8 cellular contexts compared by ENCODE assay signal in the genomic region with DNA sequence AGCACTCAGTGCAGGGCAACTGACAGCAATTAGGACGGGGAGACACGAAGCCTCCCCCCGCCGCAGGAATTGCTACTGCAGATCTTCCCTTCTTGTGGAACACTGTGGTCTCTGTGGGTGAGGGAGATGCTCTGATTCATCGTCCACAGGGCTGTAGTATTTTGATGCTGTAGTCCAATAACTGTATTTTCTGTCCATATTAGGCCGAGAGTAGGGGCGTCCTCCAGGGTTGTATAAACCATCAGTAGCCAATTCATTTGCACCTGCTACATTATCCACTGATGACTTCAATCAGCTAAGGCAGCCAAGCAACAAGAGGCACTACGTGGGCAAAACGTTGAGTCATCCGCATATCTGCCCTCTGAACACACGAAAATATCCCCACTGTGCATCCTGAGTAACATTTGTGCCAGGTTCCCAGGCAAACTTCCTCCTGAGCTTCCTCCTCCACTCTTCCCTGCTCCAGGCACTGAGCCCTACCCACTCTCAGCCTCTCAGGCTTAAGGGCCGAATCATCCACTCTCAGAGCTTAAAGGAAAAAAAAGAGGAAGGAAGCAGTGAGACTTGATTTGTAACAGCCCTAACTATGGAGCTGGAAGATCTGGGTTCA.
DNase-seq lines count a peak whose midpoint lies in the region; ATAC-seq lines count a peak whose summit lies in the region.

No MANE protein-coding gene starts in this region.

- H3K27me3 Mint-ChIP-seq in activated naive CD8-positive, alpha-beta T cell, result no peaks in the 10 kb centered on the region

- no peaks in the 10 kb centered on the region for H3K36me3 Mint-ChIP-seq in activated naive CD8-positive, alpha-beta T cell

- peak; percentile 70 for DNase-seq in AG08395 (ENCODE audit: low spot score)
- peak; percentile 93 for DNase-seq in HS-27A (ENCODE audit: low read depth)
- DNase-seq in kidney tubule cell (ENCODE audit: low spot score), result peak; percentile 99
- no peak for DNase-seq in activated CD4-positive, alpha-beta T cell treated with anti-CD3 and anti-CD28 coated beads for 1 hour
- DNase-seq in NCI-H2081 (lab: John Stamatoyannopoulos, UW), result no peak

- no peaks in the 10 kb centered on the region for H3K9me3 Mint-ChIP-seq in activated naive CD8-positive, alpha-beta T cell (ENCODE audit: low read depth)

- ATAC-seq in GM21390 (IDR thresholded peaks at IDR 0.05; ENCODE audit: unreplicated experiment) (no peak), HG03520 (IDR thresholded peaks at IDR 0.05; ENCODE audit: unreplicated experiment) (no peak)

- peaks cover 27% of the 10 kb centered on the region for H3K4me1 Mint-ChIP-seq in activated naive CD8-positive, alpha-beta T cell (ENCODE audit: low read depth)

- peak overlapping the region; percentile 29 for H3K27ac Mint-ChIP-seq in activated naive CD8-positive, alpha-beta T cell

- H3K4me3 Mint-ChIP-seq in activated naive CD8-positive, alpha-beta T cell, result no peak overlapping the region

Comparison
In these comparisons a context has a peak if more than half of its experiments do, and no peak if none do; other contexts are left out.
1. DNase-seq: peak in AG08395 (single experiment), HS-27A (single experiment) and kidney tubule cell (single experiment); none in activated CD4-positive, alpha-beta T cell treated with anti-CD3 and anti-CD28 coated beads for 1 hour (single experiment) and NCI-H2081 (0 of 2).